26 cellular contexts compared by ENCODE assay signal in the genomic region with DNA sequence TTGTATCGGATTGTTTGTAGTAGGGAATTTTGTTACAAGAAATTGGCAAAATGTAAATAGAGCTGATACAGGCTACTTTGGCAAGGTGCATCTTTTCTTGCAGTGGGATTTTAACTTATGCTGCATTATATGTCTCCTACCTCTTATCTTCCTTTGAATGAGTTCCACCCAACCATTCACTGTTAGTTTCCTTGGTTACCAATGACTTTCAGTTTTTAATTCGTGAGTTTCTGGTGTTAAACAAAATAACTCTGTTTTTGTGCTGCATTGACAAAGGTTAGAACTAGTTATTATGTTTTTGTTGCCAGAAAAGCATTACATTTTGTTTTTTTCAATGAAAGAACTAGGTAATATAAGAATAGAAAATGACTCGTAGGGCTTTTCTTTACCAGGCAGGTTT.
"Had no signal": no experiment of that assay in that cellular context is flagged by ENCODE, and none has a peak within 500 bp of the region (broad histone marks: within the 10 kb centered on the region; RNA-seq: fewer than 3 reads in every experiment).

No MANE protein-coding gene starts in this region.

- H3K9me3 ChIP-seq: ovary, psoas muscle, right lobe of liver, sigmoid colon, stomach, thoracic aorta, thyroid gland, tibial nerve, upper lobe of left lung, vagina had no signal

- H3K36me3 ChIP-seq: neural progenitor cell, ovary, right lobe of liver, sigmoid colon, stomach, thoracic aorta, thyroid gland, tibial nerve, upper lobe of left lung, vagina had no signal

- DNase-seq: natural killer cell; occipital lobe; ovary; posterior cingulate gyrus; psoas muscle; right cardiac atrium; right lobe of liver; sigmoid colon; small intestine; stimulated activated CD4-positive, alpha-beta T cell treated with anti-CD3 and anti-CD28 coated beads, Interleukin-15, amount 100 ng/mL, for 24 hours; stimulated activated CD4-positive, alpha-beta T cell treated with anti-CD3 and anti-CD28 coated beads, Interleukin-2, amount 100 ng/mL, for 24 hours; stimulated activated CD4-positive, alpha-beta T cell treated with anti-CD3 and anti-CD28 coated beads, Interleukin-2, amount 100 ng/mL, for 48 hours; stimulated activated CD4-positive, alpha-beta T cell treated with anti-CD3 and anti-CD28 coated beads, Interleukin-4, amount 100 ng/mL, for 24 hours; stimulated activated naive B cell treated with anti-CD40 and anti-IgM and Interleukin-4, amounts not matched to agents 10 μg/mL and 1 μg/mL and 100 μg/mL, for 72 hours; stimulated activated naive CD4-positive, alpha-beta T cell treated with Interleukin-2 at 50 U/mL for 16 hours; stomach; thyroid gland; trophoblast cell; upper lobe of left lung had no signal

- H3K9ac ChIP-seq: neural progenitor cell, parathyroid adenoma had no signal

- FAIRE-seq: small intestine, urothelium cell line had no signal

- ATAC-seq: natural killer cell; psoas muscle; right cardiac atrium; right lobe of liver; stimulated activated effector memory CD8-positive, alpha-beta T cell treated with anti-CD3 and anti-CD28 coated beads, Interleukin-12 subunit alpha, Interleukin-12 subunit beta, amount 100 ng/mL, for 72 hours; stimulated activated naive B cell treated with anti-CD40 and anti-IgM and Interleukin-4, amounts not matched to agents 10 μg/mL and 1 μg/mL and 100 μg/mL, for 72 hours had no signal

- H3K79me2 ChIP-seq: parathyroid adenoma had no signal

- H3K27me3 ChIP-seq: neural progenitor cell, ovary, right lobe of liver, sigmoid colon, stomach, thyroid gland, tibial nerve, upper lobe of left lung, vagina had no signal

- H3K4me1 ChIP-seq: neural progenitor cell, parathyroid adenoma, psoas muscle, right lobe of liver, thyroid gland, upper lobe of left lung, vagina had no signal

- H3K4me2 ChIP-seq: neural progenitor cell had no signal

- H3K4me3 ChIP-seq: neural progenitor cell, ovary, psoas muscle, right lobe of liver, sigmoid colon, stomach, thoracic aorta, thyroid gland, tibial nerve, upper lobe of left lung, vagina had no signal

- H3K27ac ChIP-seq: neural progenitor cell, ovary, parathyroid adenoma, psoas muscle, right lobe of liver, sigmoid colon, stomach, thoracic aorta, thyroid gland, tibial nerve, upper lobe of left lung, vagina had no signal

- H2AFZ ChIP-seq: neural progenitor cell, parathyroid adenoma had no signal
